1 cellular context compared by ENCODE assay signal in the genomic region with DNA sequence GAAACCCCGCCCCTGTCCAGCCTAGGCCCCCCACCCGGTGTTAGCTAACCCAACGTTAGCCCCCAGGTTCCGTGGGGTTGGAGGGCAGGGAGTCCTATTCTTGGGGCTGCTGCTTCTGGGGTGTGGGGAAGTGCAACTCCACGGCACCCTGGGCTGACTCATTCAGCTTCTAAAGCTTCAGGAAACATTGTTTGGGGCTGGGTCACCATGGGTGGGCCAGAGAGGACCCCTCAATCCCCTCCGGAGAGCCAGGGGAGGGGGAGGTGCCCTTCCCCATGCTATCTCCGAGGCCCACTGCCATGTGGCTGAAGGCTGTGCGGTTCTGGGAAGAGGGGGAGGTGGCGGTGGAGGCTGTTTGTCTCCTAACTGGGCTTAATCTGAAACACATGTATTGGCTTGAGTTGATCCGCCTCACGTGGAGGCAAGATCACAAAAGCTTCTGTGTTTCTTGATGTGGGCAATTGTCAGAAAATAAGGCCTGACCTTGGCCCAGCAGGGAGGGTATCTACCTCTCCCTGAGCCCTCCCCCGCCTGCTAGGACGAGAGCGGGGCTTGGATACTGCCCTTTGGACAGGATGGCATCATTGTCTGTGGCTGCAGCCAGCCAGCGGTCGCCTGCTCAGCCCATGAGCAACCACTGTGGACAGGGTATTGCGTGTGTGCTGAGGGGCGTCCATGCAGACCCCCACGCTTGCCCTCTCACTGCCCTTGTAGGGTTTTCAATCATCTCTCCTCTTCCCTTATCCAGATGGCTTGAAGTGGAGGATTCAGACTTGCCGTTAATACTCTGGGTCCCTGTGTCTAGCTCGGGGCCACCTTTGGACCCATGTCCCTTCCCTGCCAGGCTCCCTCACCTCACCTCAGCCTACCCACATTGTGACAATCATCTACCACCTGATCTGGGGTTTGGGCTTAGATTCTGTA.
TF ChIP-seq lines count a peak whose summit lies in the region.

No MANE protein-coding gene starts in this region.

TF ChIP-seq in HepG2, 621 proteins besides CTCF, POLR2A, EP300 and RAD21 (continued from another document and continues in another):
- TF ChIP-seq ZNF142 (CRISPR knock-in tag; IDR thresholded peaks at IDR 0.05) (peak; percentile 88), ZKSCAN5 (CRISPR knock-in tag; IDR thresholded peaks at IDR 0.05) (no peak), GATA4 (IDR thresholded peaks at IDR 0.05; ENCODE audit: borderline replicate concordance, low read depth) (peak; percentile 19; the same call in 1 of the 2 replicates), SP140L (CRISPR knock-in tag; IDR thresholded peaks at IDR 0.05; ENCODE audit: borderline replicate concordance) (no peak), TBX3 (IDR thresholded peaks at IDR 0.05; ENCODE audit: borderline replicate concordance) (no peak), ZFYVE20 (CRISPR knock-in tag; IDR thresholded peaks at IDR 0.05; ENCODE audit: borderline replicate concordance, low read depth) (no peak), ZNF776 (CRISPR knock-in tag; IDR thresholded peaks at IDR 0.05) (0 out of 2 replicates have a peak, but pooled peaks have one; percentile 9), ZNF513 (CRISPR knock-in tag; conservative IDR thresholded peaks at IDR 0.05) (no peak), FLYWCH1 (CRISPR knock-in tag; IDR thresholded peaks at IDR 0.05) (no peak), NFIB (CRISPR knock-in tag; IDR thresholded peaks at IDR 0.05; ENCODE audit: borderline replicate concordance) (no peak), ZNF572 (CRISPR knock-in tag; IDR thresholded peaks at IDR 0.05) (no peak), ASH2L (IDR thresholded peaks at IDR 0.05; ENCODE audit: insufficient read length, low read depth, low read length) (peak; percentile 81), ZNF20 (CRISPR knock-in tag; IDR thresholded peaks at IDR 0.05) (no peak), ZBTB38 (CRISPR knock-in tag; IDR thresholded peaks at IDR 0.05) (peak; percentile 74; the same call in 1 of the 2 replicates), RFX1 (IDR thresholded peaks at IDR 0.05) (no peak), HOXA3 (CRISPR knock-in tag; IDR thresholded peaks at IDR 0.05) (peak; percentile 80; the same call in 1 of the 2 replicates), FOSL1 (CRISPR knock-in tag; IDR thresholded peaks at IDR 0.05; ENCODE audit: borderline replicate concordance) (no peak), PHF8 (CRISPR knock-in tag; IDR thresholded peaks at IDR 0.05) (peak; percentile 39), ZNF235 (CRISPR knock-in tag; IDR thresholded peaks at IDR 0.05; ENCODE audit: borderline replicate concordance) (peak; percentile 83), ZSCAN20 (CRISPR knock-in tag; IDR thresholded peaks at IDR 0.05; ENCODE audit: borderline replicate concordance) (no peak), GPBP1L1 (CRISPR knock-in tag; IDR thresholded peaks at IDR 0.05) (no peak), SMAD3 (CRISPR knock-in tag; IDR thresholded peaks at IDR 0.05) (no peak; the same call in 1 of the 2 replicates), ATF7 (IDR thresholded peaks at IDR 0.05) (peak; percentile 67), ATF7 (CRISPR knock-in tag; IDR thresholded peaks at IDR 0.05) (peak; percentile 95), ZNF615 (CRISPR knock-in tag; IDR thresholded peaks at IDR 0.05; ENCODE audit: borderline replicate concordance) (no peak), SAP130 (CRISPR knock-in tag; IDR thresholded peaks at IDR 0.05; ENCODE audit: low read depth) (peak; percentile 92), ZSCAN30 (CRISPR knock-in tag; IDR thresholded peaks at IDR 0.05) (no peak), JUN (CRISPR knock-in tag; IDR thresholded peaks at IDR 0.05) (peak; percentile 85), ZNF510 (CRISPR knock-in tag; IDR thresholded peaks at IDR 0.05; ENCODE audit: low read depth) (no peak), ZNF563 (CRISPR knock-in tag; IDR thresholded peaks at IDR 0.05) (no peak), ZNF253 (CRISPR knock-in tag; IDR thresholded peaks at IDR 0.05; ENCODE audit: borderline replicate concordance) (no peak)
- TF ChIP-seq, protein P1, sequence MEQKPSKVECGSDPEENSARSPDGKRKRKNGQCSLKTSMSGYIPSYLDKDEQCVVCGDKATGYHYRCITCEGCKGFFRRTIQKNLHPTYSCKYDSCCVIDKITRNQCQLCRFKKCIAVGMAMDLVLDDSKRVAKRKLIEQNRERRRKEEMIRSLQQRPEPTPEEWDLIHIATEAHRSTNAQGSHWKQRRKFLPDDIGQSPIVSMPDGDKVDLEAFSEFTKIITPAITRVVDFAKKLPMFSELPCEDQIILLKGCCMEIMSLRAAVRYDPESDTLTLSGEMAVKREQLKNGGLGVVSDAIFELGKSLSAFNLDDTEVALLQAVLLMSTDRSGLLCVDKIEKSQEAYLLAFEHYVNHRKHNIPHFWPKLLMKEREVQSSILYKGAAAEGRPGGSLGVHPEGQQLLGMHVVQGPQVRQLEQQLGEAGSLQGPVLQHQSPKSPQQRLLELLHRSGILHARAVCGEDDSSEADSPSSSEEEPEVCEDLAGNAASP (CRISPR knock-in tag; IDR thresholded peaks at IDR 0.05; ENCODE audit: borderline replicate concordance): peak; percentile 93
- TF ChIP-seq, protein P2, sequence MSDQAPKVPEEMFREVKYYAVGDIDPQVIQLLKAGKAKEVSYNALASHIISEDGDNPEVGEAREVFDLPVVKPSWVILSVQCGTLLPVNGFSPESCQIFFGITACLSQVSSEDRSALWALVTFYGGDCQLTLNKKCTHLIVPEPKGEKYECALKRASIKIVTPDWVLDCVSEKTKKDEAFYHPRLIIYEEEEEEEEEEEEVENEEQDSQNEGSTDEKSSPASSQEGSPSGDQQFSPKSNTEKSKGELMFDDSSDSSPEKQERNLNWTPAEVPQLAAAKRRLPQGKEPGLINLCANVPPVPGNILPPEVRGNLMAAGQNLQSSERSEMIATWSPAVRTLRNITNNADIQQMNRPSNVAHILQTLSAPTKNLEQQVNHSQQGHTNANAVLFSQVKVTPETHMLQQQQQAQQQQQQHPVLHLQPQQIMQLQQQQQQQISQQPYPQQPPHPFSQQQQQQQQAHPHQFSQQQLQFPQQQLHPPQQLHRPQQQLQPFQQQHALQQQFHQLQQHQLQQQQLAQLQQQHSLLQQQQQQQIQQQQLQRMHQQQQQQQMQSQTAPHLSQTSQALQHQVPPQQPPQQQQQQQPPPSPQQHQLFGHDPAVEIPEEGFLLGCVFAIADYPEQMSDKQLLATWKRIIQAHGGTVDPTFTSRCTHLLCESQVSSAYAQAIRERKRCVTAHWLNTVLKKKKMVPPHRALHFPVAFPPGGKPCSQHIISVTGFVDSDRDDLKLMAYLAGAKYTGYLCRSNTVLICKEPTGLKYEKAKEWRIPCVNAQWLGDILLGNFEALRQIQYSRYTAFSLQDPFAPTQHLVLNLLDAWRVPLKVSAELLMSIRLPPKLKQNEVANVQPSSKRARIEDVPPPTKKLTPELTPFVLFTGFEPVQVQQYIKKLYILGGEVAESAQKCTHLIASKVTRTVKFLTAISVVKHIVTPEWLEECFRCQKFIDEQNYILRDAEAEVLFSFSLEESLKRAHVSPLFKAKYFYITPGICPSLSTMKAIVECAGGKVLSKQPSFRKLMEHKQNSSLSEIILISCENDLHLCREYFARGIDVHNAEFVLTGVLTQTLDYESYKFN (CRISPR knock-in tag; conservative IDR thresholded peaks at IDR 0.05): peak; percentile 89
- TF ChIP-seq, protein P3, sequence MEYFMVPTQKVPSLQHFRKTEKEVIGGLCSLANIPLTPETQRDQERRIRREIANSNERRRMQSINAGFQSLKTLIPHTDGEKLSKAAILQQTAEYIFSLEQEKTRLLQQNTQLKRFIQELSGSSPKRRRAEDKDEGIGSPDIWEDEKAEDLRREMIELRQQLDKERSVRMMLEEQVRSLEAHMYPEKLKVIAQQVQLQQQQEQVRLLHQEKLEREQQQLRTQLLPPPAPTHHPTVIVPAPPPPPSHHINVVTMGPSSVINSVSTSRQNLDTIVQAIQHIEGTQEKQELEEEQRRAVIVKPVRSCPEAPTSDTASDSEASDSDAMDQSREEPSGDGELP (IDR thresholded peaks at IDR 0.05; ENCODE audit: borderline replicate concordance, low read depth): peak; percentile 73; the same call in 1 of the 2 replicates
- TF ChIP-seq, protein P4, sequence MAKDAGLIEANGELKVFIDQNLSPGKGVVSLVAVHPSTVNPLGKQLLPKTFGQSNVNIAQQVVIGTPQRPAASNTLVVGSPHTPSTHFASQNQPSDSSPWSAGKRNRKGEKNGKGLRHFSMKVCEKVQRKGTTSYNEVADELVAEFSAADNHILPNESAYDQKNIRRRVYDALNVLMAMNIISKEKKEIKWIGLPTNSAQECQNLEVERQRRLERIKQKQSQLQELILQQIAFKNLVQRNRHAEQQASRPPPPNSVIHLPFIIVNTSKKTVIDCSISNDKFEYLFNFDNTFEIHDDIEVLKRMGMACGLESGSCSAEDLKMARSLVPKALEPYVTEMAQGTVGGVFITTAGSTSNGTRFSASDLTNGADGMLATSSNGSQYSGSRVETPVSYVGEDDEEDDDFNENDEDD (CRISPR knock-in tag; IDR thresholded peaks at IDR 0.05; ENCODE audit: borderline replicate concordance): peak; percentile 45; the same call in 1 of the 2 replicates
- TF ChIP-seq, protein P5, sequence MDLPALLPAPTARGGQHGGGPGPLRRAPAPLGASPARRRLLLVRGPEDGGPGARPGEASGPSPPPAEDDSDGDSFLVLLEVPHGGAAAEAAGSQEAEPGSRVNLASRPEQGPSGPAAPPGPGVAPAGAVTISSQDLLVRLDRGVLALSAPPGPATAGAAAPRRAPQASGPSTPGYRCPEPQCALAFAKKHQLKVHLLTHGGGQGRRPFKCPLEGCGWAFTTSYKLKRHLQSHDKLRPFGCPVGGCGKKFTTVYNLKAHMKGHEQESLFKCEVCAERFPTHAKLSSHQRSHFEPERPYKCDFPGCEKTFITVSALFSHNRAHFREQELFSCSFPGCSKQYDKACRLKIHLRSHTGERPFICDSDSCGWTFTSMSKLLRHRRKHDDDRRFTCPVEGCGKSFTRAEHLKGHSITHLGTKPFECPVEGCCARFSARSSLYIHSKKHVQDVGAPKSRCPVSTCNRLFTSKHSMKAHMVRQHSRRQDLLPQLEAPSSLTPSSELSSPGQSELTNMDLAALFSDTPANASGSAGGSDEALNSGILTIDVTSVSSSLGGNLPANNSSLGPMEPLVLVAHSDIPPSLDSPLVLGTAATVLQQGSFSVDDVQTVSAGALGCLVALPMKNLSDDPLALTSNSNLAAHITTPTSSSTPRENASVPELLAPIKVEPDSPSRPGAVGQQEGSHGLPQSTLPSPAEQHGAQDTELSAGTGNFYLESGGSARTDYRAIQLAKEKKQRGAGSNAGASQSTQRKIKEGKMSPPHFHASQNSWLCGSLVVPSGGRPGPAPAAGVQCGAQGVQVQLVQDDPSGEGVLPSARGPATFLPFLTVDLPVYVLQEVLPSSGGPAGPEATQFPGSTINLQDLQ (CRISPR knock-in tag; IDR thresholded peaks at IDR 0.05): no peak; the same call in 1 of the 2 replicates
